Comparison of ENCODE assay signal across 7 cellular contexts in the genomic region with DNA sequence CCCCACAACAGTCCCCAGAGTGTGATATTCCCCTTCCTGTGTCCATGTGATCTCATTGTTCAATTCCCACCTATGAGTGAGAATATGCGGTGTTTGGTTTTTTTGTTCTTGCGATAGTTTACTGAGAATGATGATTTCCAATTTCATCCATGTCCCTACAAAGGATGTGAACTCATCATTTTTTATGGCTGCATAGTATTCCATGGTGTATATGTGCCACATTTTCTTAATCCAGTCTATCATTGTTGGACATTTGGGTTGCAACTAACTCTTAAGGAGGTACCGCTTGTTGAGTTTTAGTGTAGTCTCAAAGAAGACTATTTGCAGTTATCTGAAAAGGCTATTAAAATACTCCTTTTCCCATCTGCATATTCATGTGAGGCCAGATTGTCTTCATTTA. TPM values are rescaled to one million over a fixed set of nuclear protein-coding genes. Genes with fewer than 3 reads are reported as not detected.
"Had no signal": no experiment of that assay in that cellular context is flagged by ENCODE, and none has a peak within 500 bp of the region (broad histone marks: within the 10 kb centered on the region; RNA-seq: fewer than 3 reads in every experiment).

No MANE protein-coding gene starts in this region.

RNA-seq across cellular contexts. Expression of gene GDPD2, which starts 22.9 kb away (rescaled TPM):
- total RNA-seq: subcutaneous adipose tissue, testis, thoracic aorta, thyroid gland, upper lobe of left lung, upper lobe of right lung, vagina had no signal
